In the genomic region with DNA sequence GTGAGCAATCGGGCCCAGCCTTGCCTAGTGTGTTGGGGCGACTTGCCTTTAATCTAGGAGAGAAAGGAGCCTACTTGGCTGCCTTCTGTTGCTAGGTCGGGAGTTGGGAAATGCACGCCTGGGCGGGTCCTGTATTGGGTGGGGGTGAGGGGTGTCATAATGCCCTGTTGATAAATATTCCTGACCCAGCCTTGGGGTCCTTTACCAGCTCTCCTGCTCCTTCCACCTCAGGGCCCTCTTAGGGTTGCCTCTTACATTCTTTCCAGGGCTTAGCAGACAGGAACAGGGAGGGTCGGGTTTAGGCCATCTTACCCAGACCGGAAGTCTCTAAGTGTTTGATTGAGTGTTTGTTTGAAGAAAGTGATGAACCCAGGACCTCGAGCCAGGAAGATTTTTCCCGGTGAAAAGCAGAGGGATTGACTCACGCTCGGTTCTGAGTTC, we compare ENCODE assay signal across 1 cellular context.
TF ChIP-seq lines count a peak whose summit lies in the region.

No MANE protein-coding gene starts in this region.

TF ChIP-seq in K562, 482 proteins besides CTCF, POLR2A, EP300 and RAD21 (continued from another document):
- TF ChIP-seq, protein P1, sequence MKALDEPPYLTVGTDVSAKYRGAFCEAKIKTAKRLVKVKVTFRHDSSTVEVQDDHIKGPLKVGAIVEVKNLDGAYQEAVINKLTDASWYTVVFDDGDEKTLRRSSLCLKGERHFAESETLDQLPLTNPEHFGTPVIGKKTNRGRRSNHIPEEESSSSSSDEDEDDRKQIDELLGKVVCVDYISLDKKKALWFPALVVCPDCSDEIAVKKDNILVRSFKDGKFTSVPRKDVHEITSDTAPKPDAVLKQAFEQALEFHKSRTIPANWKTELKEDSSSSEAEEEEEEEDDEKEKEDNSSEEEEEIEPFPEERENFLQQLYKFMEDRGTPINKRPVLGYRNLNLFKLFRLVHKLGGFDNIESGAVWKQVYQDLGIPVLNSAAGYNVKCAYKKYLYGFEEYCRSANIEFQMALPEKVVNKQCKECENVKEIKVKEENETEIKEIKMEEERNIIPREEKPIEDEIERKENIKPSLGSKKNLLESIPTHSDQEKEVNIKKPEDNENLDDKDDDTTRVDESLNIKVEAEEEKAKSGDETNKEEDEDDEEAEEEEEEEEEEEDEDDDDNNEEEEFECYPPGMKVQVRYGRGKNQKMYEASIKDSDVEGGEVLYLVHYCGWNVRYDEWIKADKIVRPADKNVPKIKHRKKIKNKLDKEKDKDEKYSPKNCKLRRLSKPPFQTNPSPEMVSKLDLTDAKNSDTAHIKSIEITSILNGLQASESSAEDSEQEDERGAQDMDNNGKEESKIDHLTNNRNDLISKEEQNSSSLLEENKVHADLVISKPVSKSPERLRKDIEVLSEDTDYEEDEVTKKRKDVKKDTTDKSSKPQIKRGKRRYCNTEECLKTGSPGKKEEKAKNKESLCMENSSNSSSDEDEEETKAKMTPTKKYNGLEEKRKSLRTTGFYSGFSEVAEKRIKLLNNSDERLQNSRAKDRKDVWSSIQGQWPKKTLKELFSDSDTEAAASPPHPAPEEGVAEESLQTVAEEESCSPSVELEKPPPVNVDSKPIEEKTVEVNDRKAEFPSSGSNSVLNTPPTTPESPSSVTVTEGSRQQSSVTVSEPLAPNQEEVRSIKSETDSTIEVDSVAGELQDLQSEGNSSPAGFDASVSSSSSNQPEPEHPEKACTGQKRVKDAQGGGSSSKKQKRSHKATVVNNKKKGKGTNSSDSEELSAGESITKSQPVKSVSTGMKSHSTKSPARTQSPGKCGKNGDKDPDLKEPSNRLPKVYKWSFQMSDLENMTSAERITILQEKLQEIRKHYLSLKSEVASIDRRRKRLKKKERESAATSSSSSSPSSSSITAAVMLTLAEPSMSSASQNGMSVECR (CRISPR knock-in tag; IDR thresholded peaks at IDR 0.05): no peak
- TF ChIP-seq RBM17 (IDR thresholded peaks at IDR 0.05; ENCODE audit: borderline replicate concordance, low read depth, low read length): no peak
